ENCODE assay signal across 1 cellular context in the genomic region with DNA sequence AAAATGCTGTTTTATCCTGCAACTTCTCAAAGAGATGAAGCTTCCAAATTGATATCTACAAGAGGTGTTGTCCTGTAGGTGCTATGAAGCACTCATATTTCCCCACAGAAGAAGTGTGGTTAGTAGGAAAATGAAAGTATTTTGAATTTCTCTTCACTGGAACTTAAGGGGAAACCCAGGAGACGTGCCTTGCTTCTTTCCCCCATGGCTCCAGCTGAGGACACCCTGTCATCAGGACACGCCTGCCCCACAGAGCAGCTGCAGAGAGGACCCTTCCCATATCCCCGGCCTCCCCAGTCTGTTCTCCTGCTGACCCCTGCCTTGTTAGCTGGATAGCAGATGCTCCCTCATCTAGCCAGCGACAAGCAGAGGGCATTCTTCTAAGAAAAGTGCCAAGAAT.
TF ChIP-seq lines count a peak whose summit lies in the region.

No MANE protein-coding gene starts in this region.

TF ChIP-seq in HepG2, 621 proteins besides CTCF, POLR2A, EP300 and RAD21 (continued from another document):
- TF ChIP-seq ZNF687 (CRISPR knock-in tag; IDR thresholded peaks at IDR 0.05) (no peak), HNRNPL (IDR thresholded peaks at IDR 0.05; ENCODE audit: low read depth, low read length) (no peak), BRCA1 (CRISPR knock-in tag; IDR thresholded peaks at IDR 0.05) (no peak), ZNF691 (CRISPR knock-in tag; IDR thresholded peaks at IDR 0.05; ENCODE audit: borderline replicate concordance, low read depth) (no peak), ZNF234 (CRISPR knock-in tag; conservative IDR thresholded peaks at IDR 0.05) (no peak), RERE (CRISPR knock-in tag; IDR thresholded peaks at IDR 0.05; ENCODE audit: low read depth) (no peak), HNRNPK (IDR thresholded peaks at IDR 0.05; ENCODE audit: low read depth, low read length, poor library complexity, severe bottlenecking) (no peak)
